Comparison of ENCODE assay signal across 6 cellular contexts in genomic region chr15:82766201-82766600, GRCh38. TPM values are rescaled to one million over a fixed set of nuclear protein-coding genes. Genes with fewer than 3 reads are reported as not detected.
"Had no signal": no experiment of that assay in that cellular context is flagged by ENCODE, and none has a peak within 500 bp of the region (broad histone marks: within the 10 kb centered on the region; RNA-seq: fewer than 3 reads in every experiment).

No MANE protein-coding gene starts in this region.

RNA-seq across cellular contexts. Expression of gene FSD2, which starts 39.7 kb away (rescaled TPM):
- total RNA-seq: K562, M059J, PC-3, Peyer's patch, SJSA1 had no signal
- polyA plus RNA-seq: SK-N-SH had no signal
